ENCODE assay signal across 18 cellular contexts in genomic region chr4:4549534-4549933, GRCh38.
"Had no signal": no experiment of that assay in that cellular context is flagged by ENCODE, and none has a peak within 500 bp of the region (broad histone marks: within the 10 kb centered on the region; RNA-seq: fewer than 3 reads in every experiment).

No MANE protein-coding gene starts in this region.

- ATAC-seq: activated CD8-positive, alpha-beta T cell treated with anti-CD3 and anti-CD28 coated beads for 36 hours; effector memory CD8-positive, alpha-beta T cell; left lobe of liver had no signal

- H3K4me3 ChIP-seq: lung, thyroid gland had no signal

- DNase-seq: activated CD4-positive, alpha-beta T cell treated with anti-CD3 and anti-CD28 coated beads, Interleukin-2, amount 10 ng/mL, durations not matched to agents 24 days and 14 days; activated CD8-positive, alpha-beta T cell treated with anti-CD3 and anti-CD28 coated beads for 36 hours; activated naive CD4-positive, alpha-beta T cell treated with Interleukin-2 at 50 U/mL for 16 hours; activated naive CD8-positive, alpha-beta T cell treated with anti-CD3 and anti-CD28 coated beads, Interleukin-2, amount 10 ng/mL, durations not matched to agents 7 days and 5 days; activated T-cell treated with anti-CD3 and anti-CD28 coated beads, Interleukin-2, amount 50 U/mL, for 24 hours; amygdala; effector memory CD8-positive, alpha-beta T cell; glutamatergic neuron; hippocampal formation; islet precursor cell; midbrain; nephron progenitor cell; nucleus accumbens; stimulated activated naive CD4-positive, alpha-beta T cell; T-helper 9 cell; thyroid gland had no signal
